Comparison of ENCODE assay signal across 8 cellular contexts in genomic region chr4:1856071-1856919, GRCh38. TPM values are rescaled to one million over a fixed set of nuclear protein-coding genes. Genes with fewer than 3 reads are reported as not detected.
DNase-seq lines count a peak whose midpoint lies in the region; ATAC-seq and TF ChIP-seq lines count a peak whose summit lies in the region.

Gene LETM1, minus strand, starts transcription at chr4:1856156. Its CDS starts 206 bp downstream, at chr4:1855950.

- peaks cover 1% of the 10 kb centered on the region; the same call in 1 of the 2 replicates for H3K27me3 Mint-ChIP-seq in HFFc6 (ENCODE audit: insufficient read depth)

- intact Hi-C loops in testis (cut with DNase I; ENCODE audit: low total_unique reads): no loop called here

- TF ChIP-seq POLR2A in testis (IDR thresholded peaks at IDR 0.05): peak; percentile 14

- peak within 1 kb of the TSS; percentile 79 for H3K27ac Mint-ChIP-seq in HFFc6

- H3K27me3 ChIP-seq in GM06990 (replicated peaks; ENCODE audit: control insufficient read depth, insufficient read depth, low read length) (no peaks in the 10 kb centered on the region), testis (no peaks in the 10 kb centered on the region)

- peaks cover 41% of the 10 kb centered on the region for H3K4me1 Mint-ChIP-seq in HFFc6 (ENCODE audit: low read depth)

- H3K27ac ChIP-seq in SK-N-MC: peak within 1 kb of the TSS; percentile 67
- H3K27ac ChIP-seq in testis: peak within 1 kb of the TSS; percentile 84 to 85

- DNase-seq in GM06990 (ENCODE audit: extremely low read depth, insufficient read length) (peak; percentile 98), HFFc6 (peak; percentile 91), NAMALWA (ENCODE audit: low spot score) (peak; percentile 83), SK-N-MC (ENCODE audit: low read depth, low spot score) (no peak), globus pallidus (ENCODE audit: low spot score) (peak; percentile 93), omental fat pad (ENCODE audit: low spot score) (peak; percentile 44), testis (peak; percentile 97)
- peak; percentile 93 for DNase-seq in activated naive CD4-positive, alpha-beta T cell treated with anti-CD3 and anti-CD28 coated beads, Interleukin-2, amount 50 U/mL, for 16 hours

- H3K36me3 ChIP-seq in GM06990 (ENCODE audit: control insufficient read depth, insufficient read depth, low read length) (peaks cover 1% of the 10 kb centered on the region), SK-N-MC (ENCODE audit: insufficient read depth, low read length) (no peaks in the 10 kb centered on the region; the same call in 1 of the 2 replicates), testis (ENCODE audit: low read depth, missing control alignments) (no peaks in the 10 kb centered on the region)

- peak; percentile 99 for ATAC-seq in omental fat pad (ENCODE audit: low FRiP score)

- H3K4me3 Mint-ChIP-seq in HFFc6: peak within 1 kb of the TSS; percentile 89

- no peaks in the 10 kb centered on the region for H3K9me3 Mint-ChIP-seq in HFFc6

- TF ChIP-seq CTCF in GM06990 (IDR thresholded peaks at IDR 0.05; ENCODE audit: insufficient read depth, low read length, poor library complexity, severe bottlenecking): peak; percentile 14
- TF ChIP-seq CTCF in HFFc6 (IDR thresholded peaks at IDR 0.05): peak; percentile 38
- TF ChIP-seq CTCF in omental fat pad (IDR thresholded peaks at IDR 0.05): no peak
- peak in 1 of 3 experiments; percentile 6 for TF ChIP-seq CTCF in testis (IDR thresholded peaks at IDR 0.05)

- H3K4me3 ChIP-seq in GM06990 (replicated peaks; ENCODE audit: low read depth, low read length) (peak within 1 kb of the TSS; percentile 95), SK-N-MC (peak within 1 kb of the TSS; percentile 92), testis (peak within 1 kb of the TSS; percentile 88 to 90)

- peaks cover 38% of the 10 kb centered on the region for H3K4me1 ChIP-seq in testis

- WGBS in testis, 2 donors: 0% methylated on average over 65 of the region's 106 CpGs; no CpG with 5 or more reads in 1 of the 2 donors

- peak within 1 kb of the TSS; percentile 87 for H3K9ac ChIP-seq in SK-N-MC (ENCODE audit: insufficient read length)

- peaks cover 13% of the 10 kb centered on the region for H3K36me3 Mint-ChIP-seq in HFFc6 (ENCODE audit: low read depth)

- H3K9me3 ChIP-seq in SK-N-MC (ENCODE audit: low read depth, low read length) (no peaks in the 10 kb centered on the region), testis (no peaks in the 10 kb centered on the region)

RNA-seq across cellular contexts. Expression of gene LETM1, which starts in this region (rescaled TPM):
- total RNA-seq in HFFc6 (2021; fragmentation: NEBNext Ultra II Directional; extraction: Animal tissue kit (Norgen Biotek cat#: 25700)): 10 to 100 TPM; 47.4 to 64.0 (median 53.3) TPM
- 100 to 1,000 TPM in 1 of 4 donors, 10 to 100 TPM in 3; 42.2 to 104 (median 52.8) TPM for total RNA-seq in omental fat pad
- 100 to 1,000 TPM in 1 of 2 donors, 10 to 100 TPM in 1; 90.7 to 124 TPM for total RNA-seq in testis
- polyA plus RNA-seq in testis (ENCODE audit: insufficient read depth, low read depth, low replicate concordance): 38.1 TPM

Comparison
In these comparisons a context has a peak if more than half of its experiments do, and no peak if none do; other contexts are left out.
1. CTCF ChIP-seq: peak in GM06990 (single experiment) and HFFc6 (single experiment); none in omental fat pad (0 of 3).
2. Peak in every context shown above with its lines, with median percentiles within 50 percentile points of each other: H3K4me3 ChIP-seq.